1 cellular context compared by ENCODE assay signal in the genomic region with DNA sequence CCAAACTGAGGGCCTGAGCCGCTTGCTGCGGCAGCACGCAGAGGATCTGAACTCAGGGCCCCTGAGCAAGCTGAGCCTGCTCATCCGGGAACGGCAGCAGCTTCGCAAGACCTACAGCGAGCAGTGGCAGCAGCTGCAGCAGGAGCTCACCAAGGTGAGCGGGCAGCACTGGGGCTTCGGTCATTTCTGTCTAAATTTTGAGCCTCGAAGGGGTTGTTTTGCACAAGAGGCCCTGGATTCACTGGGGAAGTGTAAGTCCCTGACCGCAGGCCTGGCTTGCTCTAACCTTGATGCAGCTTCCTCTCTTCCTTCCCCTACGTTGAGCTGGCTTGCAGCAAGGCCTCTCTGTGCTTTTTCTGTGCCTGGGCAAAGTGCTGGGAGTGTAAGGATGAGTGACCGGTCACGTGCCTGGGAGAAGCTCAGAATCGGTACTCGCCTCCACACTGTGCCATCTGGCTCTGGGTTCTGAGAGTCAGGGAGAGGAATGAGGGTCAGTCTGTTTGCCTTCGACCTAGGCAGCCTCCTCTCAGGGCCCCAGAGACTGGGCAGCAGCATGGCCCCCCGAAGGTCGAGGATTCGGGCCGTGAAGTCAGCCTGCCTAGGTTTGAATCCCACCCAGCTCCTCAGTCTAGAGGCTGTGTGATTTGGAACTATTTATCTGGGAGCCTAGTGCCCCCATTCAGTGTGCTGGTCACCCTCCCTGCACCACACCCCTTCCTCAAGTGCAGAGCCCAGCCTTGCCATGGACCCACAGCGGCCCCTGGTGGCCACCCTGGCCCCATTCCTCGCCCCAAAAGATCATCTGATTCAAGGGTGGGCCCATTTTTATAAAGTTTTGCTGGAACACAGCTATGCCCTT.
TF ChIP-seq lines count a peak whose summit lies in the region.

No MANE protein-coding gene starts in this region.

TF ChIP-seq in WTC11, 78 proteins besides CTCF, POLR2A, EP300 and RAD21:
- TF ChIP-seq, protein P1, sequence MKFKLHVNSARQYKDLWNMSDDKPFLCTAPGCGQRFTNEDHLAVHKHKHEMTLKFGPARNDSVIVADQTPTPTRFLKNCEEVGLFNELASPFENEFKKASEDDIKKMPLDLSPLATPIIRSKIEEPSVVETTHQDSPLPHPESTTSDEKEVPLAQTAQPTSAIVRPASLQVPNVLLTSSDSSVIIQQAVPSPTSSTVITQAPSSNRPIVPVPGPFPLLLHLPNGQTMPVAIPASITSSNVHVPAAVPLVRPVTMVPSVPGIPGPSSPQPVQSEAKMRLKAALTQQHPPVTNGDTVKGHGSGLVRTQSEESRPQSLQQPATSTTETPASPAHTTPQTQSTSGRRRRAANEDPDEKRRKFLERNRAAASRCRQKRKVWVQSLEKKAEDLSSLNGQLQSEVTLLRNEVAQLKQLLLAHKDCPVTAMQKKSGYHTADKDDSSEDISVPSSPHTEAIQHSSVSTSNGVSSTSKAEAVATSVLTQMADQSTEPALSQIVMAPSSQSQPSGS (CRISPR knock-in tag; IDR thresholded peaks at IDR 0.05; ENCODE audit: borderline replicate concordance, low read depth), result no peak
- TF ChIP-seq OVOL2 (CRISPR knock-in tag; IDR thresholded peaks at IDR 0.05; ENCODE audit: borderline replicate concordance), result no peak
- no peak for TF ChIP-seq ZNF671 (CRISPR knock-in tag; IDR thresholded peaks at IDR 0.05)
- TF ChIP-seq, protein P2, sequence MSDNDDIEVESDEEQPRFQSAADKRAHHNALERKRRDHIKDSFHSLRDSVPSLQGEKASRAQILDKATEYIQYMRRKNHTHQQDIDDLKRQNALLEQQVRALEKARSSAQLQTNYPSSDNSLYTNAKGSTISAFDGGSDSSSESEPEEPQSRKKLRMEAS (CRISPR knock-in tag; IDR thresholded peaks at IDR 0.05), result peak; percentile 42; the same call in 1 of the 2 replicates
- TF ChIP-seq NFE2L1 (CRISPR knock-in tag; IDR thresholded peaks at IDR 0.05), result no peak
